Comparison of ENCODE assay signal across 1 cellular context in the genomic region with DNA sequence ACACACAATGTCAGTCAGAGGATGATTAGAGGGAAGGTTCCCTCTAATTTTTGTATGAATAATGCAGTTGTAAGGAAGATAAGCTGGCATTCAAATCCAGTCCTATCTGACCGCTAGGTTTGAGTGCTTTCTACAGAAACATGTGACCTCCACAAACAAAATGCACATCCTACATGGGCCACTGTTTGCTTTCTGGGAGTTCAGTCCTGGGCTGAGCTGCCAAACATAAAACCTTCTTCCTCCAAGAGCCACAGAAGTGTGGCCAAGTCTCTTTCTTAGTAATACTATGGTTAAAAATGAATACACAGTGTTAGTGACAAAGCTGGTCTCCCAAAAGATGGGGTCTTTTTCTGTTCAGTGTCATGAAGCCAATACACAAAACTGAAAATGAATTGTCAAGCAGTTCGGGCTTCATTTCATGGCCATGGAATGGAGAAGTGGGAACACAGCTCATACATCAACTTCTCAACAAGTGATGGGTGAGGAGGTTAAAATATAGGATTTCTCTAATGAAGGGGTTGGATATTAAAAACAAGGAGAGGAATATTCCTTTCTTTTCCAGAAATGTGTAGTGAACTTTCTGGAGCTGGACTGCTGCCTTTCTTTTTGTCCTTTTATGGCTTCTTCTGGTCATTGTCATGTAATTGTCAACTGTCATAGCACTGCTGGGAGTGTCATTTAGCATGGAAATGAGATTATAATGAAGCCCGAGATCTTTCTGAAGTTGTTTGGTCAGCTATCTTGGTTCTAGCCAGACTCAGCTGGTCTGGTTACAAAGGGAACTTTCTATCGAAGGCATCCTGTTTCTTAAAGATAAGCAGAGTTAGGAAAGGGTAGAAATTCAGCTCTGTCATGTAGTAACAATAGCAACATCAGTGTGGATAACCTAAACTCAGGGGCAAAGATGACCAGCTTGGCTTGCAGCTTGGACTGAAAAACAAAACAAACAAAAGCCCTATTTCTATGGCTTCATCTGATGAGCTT.
TF ChIP-seq lines count a peak whose summit lies in the region.

No MANE protein-coding gene starts in this region.

TF ChIP-seq in K562, 482 proteins besides CTCF, POLR2A, EP300 and RAD21 (continued from another document and continues in another):
- TF ChIP-seq, protein P1, sequence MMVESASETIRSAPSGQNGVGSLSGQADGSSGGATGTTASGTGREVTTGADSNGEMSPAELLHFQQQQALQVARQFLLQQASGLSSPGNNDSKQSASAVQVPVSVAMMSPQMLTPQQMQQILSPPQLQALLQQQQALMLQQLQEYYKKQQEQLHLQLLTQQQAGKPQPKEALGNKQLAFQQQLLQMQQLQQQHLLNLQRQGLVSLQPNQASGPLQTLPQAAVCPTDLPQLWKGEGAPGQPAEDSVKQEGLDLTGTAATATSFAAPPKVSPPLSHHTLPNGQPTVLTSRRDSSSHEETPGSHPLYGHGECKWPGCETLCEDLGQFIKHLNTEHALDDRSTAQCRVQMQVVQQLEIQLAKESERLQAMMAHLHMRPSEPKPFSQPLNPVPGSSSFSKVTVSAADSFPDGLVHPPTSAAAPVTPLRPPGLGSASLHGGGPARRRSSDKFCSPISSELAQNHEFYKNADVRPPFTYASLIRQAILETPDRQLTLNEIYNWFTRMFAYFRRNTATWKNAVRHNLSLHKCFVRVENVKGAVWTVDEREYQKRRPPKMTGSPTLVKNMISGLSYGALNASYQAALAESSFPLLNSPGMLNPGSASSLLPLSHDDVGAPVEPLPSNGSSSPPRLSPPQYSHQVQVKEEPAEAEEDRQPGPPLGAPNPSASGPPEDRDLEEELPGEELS (CRISPR knock-in tag; IDR thresholded peaks at IDR 0.05; ENCODE audit: borderline replicate concordance): no peak
- TF ChIP-seq NEUROD1 (IDR thresholded peaks at IDR 0.05; ENCODE audit: borderline replicate concordance, low read depth, low read length, partially characterized antibody) (peak; percentile 49), TEAD2 (tag; IDR thresholded peaks at IDR 0.05) (no peak), ZNF717 (CRISPR knock-in tag; IDR thresholded peaks at IDR 0.05) (no peak), TARDBP (IDR thresholded peaks at IDR 0.05) (no peak), TGIF2 (CRISPR knock-in tag; IDR thresholded peaks at IDR 0.05) (no peak), ZNF217 (CRISPR knock-in tag; IDR thresholded peaks at IDR 0.05) (no peak), RBM39 (optimal IDR thresholded peaks at IDR 0.05; ENCODE audit: low read depth, low read length) (no peak), HIVEP1 (CRISPR knock-in tag; IDR thresholded peaks at IDR 0.05) (no peak), CBX2 (IDR thresholded peaks at IDR 0.05; ENCODE audit: insufficient read depth, low read length, poor library complexity, severe bottlenecking) (no peak), MEF2D (tag; conservative IDR thresholded peaks at IDR 0.05; ENCODE audit: low read depth) (peak; percentile 52; the same call in 1 of the 2 replicates), XRCC3 (IDR thresholded peaks at IDR 0.05) (no peak), GATA2 (CRISPR knock-in tag; IDR thresholded peaks at IDR 0.05) (peak; percentile 91), FOS (IDR thresholded peaks at IDR 0.05; ENCODE audit: extremely low read depth, insufficient read length) (no peak), FOXP1 (CRISPR knock-in tag; IDR thresholded peaks at IDR 0.05) (no peak), MYNN (IDR thresholded peaks at IDR 0.05) (peak; percentile 65; the same call in 1 of the 2 replicates), MYNN (CRISPR knock-in tag; IDR thresholded peaks at IDR 0.05) (no peak), ZFP1 (CRISPR knock-in tag; IDR thresholded peaks at IDR 0.05) (no peak), ZNF282 (CRISPR knock-in tag; IDR thresholded peaks at IDR 0.05) (no peak), DACH1 (IDR thresholded peaks at IDR 0.05; ENCODE audit: partially characterized antibody) (peak; percentile 53), U2AF2 (optimal IDR thresholded peaks at IDR 0.05; ENCODE audit: low read depth, low read length) (no peak), SETDB1 (IDR thresholded peaks at IDR 0.05; ENCODE audit: low read length) (no peak), PHB2 (IDR thresholded peaks at IDR 0.05; ENCODE audit: low read depth) (peak; percentile 80), ZNF24 (IDR thresholded peaks at IDR 0.05) (no peak), NFIX (CRISPR knock-in tag; IDR thresholded peaks at IDR 0.05; ENCODE audit: low read depth) (no peak), MEIS2 (IDR thresholded peaks at IDR 0.05; ENCODE audit: partially characterized antibody) (peak; percentile 82), POLR2AphosphoS5 (IDR thresholded peaks at IDR 0.05; ENCODE audit: control insufficient read depth, insufficient read depth, low read depth, low read length) (peak; percentile 89), DPF2 (IDR thresholded peaks at IDR 0.05) (peak; percentile 96), TFAM (CRISPR knock-in tag; conservative IDR thresholded peaks at IDR 0.05) (no peak), ZFPM2 (CRISPR knock-in tag; IDR thresholded peaks at IDR 0.05) (no peak), RBBP5 (IDR thresholded peaks at IDR 0.05; ENCODE audit: borderline replicate concordance, insufficient read depth, low read length, poor library complexity, severe bottlenecking) (no peak), ZNF41 (CRISPR knock-in tag; conservative IDR thresholded peaks at IDR 0.05) (no peak), ILF3 (IDR thresholded peaks at IDR 0.05; ENCODE audit: borderline replicate concordance) (no peak), ZC3H4 (CRISPR knock-in tag; IDR thresholded peaks at IDR 0.05; ENCODE audit: borderline replicate concordance) (no peak), CBFA2T2 (conservative IDR thresholded peaks at IDR 0.05) (peak; percentile 93), CCNT2 (IDR thresholded peaks at IDR 0.05; ENCODE audit: borderline replicate concordance, extremely low read depth, insufficient read length, low read depth, low read length) (peak; percentile 80), PCBP2 (IDR thresholded peaks at IDR 0.05; ENCODE audit: low read depth, low read length, poor library complexity, severe bottlenecking) (no peak), L3MBTL2 (IDR thresholded peaks at IDR 0.05) (peak; percentile 42; the same call in 1 of the 2 replicates), SMAD1 (IDR thresholded peaks at IDR 0.05; ENCODE audit: low read depth, low read length, partially characterized antibody) (no peak), MED1 (CRISPR knock-in tag; IDR thresholded peaks at IDR 0.05; ENCODE audit: borderline replicate concordance) (no peak), NR2F6 (CRISPR knock-in tag; IDR thresholded peaks at IDR 0.05) (no peak), KDM2B (CRISPR knock-in tag; IDR thresholded peaks at IDR 0.05) (no peak), TEAD1 (CRISPR knock-in tag; IDR thresholded peaks at IDR 0.05) (no peak)
- TF ChIP-seq, protein P2, sequence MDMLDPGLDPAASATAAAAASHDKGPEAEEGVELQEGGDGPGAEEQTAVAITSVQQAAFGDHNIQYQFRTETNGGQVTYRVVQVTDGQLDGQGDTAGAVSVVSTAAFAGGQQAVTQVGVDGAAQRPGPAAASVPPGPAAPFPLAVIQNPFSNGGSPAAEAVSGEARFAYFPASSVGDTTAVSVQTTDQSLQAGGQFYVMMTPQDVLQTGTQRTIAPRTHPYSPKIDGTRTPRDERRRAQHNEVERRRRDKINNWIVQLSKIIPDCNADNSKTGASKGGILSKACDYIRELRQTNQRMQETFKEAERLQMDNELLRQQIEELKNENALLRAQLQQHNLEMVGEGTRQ (CRISPR knock-in tag; IDR thresholded peaks at IDR 0.05): no peak
- TF ChIP-seq, protein P3, sequence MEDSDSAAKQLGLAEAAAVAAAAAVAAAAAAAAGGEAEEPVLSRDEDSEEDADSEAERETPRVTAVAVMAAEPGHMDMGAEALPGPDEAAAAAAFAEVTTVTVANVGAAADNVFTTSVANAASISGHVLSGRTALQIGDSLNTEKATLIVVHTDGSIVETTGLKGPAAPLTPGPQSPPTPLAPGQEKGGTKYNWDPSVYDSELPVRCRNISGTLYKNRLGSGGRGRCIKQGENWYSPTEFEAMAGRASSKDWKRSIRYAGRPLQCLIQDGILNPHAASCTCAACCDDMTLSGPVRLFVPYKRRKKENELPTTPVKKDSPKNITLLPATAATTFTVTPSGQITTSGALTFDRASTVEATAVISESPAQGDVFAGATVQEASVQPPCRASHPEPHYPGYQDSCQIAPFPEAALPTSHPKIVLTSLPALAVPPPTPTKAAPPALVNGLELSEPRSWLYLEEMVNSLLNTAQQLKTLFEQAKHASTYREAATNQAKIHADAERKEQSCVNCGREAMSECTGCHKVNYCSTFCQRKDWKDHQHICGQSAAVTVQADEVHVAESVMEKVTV (CRISPR knock-in tag; IDR thresholded peaks at IDR 0.05): no peak
- TF ChIP-seq, protein P4, sequence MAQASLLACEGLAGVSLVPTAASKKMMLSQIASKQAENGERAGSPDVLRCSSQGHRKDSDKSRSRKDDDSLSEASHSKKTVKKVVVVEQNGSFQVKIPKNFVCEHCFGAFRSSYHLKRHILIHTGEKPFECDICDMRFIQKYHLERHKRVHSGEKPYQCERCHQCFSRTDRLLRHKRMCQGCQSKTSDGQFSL (CRISPR knock-in tag; IDR thresholded peaks at IDR 0.05): no peak
- TF ChIP-seq, protein P4 (tag; IDR thresholded peaks at IDR 0.05): peak in 1 of 2 experiments; percentile 56; a peak in 1 of 4 replicates
- TF ChIP-seq, protein P5, sequence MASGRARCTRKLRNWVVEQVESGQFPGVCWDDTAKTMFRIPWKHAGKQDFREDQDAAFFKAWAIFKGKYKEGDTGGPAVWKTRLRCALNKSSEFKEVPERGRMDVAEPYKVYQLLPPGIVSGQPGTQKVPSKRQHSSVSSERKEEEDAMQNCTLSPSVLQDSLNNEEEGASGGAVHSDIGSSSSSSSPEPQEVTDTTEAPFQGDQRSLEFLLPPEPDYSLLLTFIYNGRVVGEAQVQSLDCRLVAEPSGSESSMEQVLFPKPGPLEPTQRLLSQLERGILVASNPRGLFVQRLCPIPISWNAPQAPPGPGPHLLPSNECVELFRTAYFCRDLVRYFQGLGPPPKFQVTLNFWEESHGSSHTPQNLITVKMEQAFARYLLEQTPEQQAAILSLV (tag; IDR thresholded peaks at IDR 0.05): no peak
- TF ChIP-seq, protein P6, sequence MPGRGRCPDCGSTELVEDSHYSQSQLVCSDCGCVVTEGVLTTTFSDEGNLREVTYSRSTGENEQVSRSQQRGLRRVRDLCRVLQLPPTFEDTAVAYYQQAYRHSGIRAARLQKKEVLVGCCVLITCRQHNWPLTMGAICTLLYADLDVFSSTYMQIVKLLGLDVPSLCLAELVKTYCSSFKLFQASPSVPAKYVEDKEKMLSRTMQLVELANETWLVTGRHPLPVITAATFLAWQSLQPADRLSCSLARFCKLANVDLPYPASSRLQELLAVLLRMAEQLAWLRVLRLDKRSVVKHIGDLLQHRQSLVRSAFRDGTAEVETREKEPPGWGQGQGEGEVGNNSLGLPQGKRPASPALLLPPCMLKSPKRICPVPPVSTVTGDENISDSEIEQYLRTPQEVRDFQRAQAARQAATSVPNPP (IDR thresholded peaks at IDR 0.05; ENCODE audit: borderline replicate concordance, insufficient read depth, insufficient read length): no peak
- TF ChIP-seq, protein P7, sequence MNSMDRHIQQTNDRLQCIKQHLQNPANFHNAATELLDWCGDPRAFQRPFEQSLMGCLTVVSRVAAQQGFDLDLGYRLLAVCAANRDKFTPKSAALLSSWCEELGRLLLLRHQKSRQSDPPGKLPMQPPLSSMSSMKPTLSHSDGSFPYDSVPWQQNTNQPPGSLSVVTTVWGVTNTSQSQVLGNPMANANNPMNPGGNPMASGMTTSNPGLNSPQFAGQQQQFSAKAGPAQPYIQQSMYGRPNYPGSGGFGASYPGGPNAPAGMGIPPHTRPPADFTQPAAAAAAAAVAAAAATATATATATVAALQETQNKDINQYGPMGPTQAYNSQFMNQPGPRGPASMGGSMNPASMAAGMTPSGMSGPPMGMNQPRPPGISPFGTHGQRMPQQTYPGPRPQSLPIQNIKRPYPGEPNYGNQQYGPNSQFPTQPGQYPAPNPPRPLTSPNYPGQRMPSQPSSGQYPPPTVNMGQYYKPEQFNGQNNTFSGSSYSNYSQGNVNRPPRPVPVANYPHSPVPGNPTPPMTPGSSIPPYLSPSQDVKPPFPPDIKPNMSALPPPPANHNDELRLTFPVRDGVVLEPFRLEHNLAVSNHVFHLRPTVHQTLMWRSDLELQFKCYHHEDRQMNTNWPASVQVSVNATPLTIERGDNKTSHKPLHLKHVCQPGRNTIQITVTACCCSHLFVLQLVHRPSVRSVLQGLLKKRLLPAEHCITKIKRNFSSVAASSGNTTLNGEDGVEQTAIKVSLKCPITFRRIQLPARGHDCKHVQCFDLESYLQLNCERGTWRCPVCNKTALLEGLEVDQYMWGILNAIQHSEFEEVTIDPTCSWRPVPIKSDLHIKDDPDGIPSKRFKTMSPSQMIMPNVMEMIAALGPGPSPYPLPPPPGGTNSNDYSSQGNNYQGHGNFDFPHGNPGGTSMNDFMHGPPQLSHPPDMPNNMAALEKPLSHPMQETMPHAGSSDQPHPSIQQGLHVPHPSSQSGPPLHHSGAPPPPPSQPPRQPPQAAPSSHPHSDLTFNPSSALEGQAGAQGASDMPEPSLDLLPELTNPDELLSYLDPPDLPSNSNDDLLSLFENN (IDR thresholded peaks at IDR 0.05; ENCODE audit: low read depth in 2 of 2, low read length in 2 of 2): peak in 1 of 2 experiments; percentile 69; a peak in 1 of 4 replicates
- TF ChIP-seq, protein P8, sequence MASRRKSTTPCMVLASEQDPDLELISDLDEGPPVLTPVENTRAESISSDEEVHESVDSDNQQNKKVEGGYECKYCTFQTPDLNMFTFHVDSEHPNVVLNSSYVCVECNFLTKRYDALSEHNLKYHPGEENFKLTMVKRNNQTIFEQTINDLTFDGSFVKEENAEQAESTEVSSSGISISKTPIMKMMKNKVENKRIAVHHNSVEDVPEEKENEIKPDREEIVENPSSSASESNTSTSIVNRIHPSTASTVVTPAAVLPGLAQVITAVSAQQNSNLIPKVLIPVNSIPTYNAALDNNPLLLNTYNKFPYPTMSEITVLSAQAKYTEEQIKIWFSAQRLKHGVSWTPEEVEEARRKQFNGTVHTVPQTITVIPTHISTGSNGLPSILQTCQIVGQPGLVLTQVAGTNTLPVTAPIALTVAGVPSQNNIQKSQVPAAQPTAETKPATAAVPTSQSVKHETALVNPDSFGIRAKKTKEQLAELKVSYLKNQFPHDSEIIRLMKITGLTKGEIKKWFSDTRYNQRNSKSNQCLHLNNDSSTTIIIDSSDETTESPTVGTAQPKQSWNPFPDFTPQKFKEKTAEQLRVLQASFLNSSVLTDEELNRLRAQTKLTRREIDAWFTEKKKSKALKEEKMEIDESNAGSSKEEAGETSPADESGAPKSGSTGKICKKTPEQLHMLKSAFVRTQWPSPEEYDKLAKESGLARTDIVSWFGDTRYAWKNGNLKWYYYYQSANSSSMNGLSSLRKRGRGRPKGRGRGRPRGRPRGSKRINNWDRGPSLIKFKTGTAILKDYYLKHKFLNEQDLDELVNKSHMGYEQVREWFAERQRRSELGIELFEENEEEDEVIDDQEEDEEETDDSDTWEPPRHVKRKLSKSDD (conservative IDR thresholded peaks at IDR 0.05; ENCODE audit: low read length): no peak
- TF ChIP-seq, protein P9, sequence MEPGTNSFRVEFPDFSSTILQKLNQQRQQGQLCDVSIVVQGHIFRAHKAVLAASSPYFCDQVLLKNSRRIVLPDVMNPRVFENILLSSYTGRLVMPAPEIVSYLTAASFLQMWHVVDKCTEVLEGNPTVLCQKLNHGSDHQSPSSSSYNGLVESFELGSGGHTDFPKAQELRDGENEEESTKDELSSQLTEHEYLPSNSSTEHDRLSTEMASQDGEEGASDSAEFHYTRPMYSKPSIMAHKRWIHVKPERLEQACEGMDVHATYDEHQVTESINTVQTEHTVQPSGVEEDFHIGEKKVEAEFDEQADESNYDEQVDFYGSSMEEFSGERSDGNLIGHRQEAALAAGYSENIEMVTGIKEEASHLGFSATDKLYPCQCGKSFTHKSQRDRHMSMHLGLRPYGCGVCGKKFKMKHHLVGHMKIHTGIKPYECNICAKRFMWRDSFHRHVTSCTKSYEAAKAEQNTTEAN (CRISPR knock-in tag; IDR thresholded peaks at IDR 0.05): no peak
